In genomic region chr15:65829150-65829764, GRCh38 we compare ENCODE assay signal across 7 cellular contexts.
DNase-seq lines count a peak whose midpoint lies in the region; ATAC-seq and TF ChIP-seq lines count a peak whose summit lies in the region.

No MANE protein-coding gene starts in this region.

- peaks cover 16% of the 10 kb centered on the region for H3K4me1 ChIP-seq in HAP-1

- peak; percentile 47 for ATAC-seq in stimulated activated effector memory CD8-positive, alpha-beta T cell treated with anti-CD3 and anti-CD28 coated beads, Interleukin-12 subunit alpha, Interleukin-12 subunit beta, amount 100 ng/mL, for 72 hours

- peaks cover 39% of the 10 kb centered on the region for H3K27me3 ChIP-seq in HAP-1 (ENCODE audit: low read depth)

- H3K4me3 ChIP-seq in HAP-1: no peak overlapping the region
- no peak overlapping the region for H3K4me3 ChIP-seq in fibroblast of pulmonary artery (replicated peaks; ENCODE audit: low read depth, low read length)

- no peaks in the 10 kb centered on the region for H3K9me3 Mint-ChIP-seq in stimulated activated effector memory CD8-positive, alpha-beta T cell treated with anti-CD3 and anti-CD28 coated beads, Interleukin-12 subunit alpha, Interleukin-12 subunit beta, amount 100 ng/mL, for 72 hours

- TF ChIP-seq CTCF in fibroblast of pulmonary artery (IDR thresholded peaks at IDR 0.05; ENCODE audit: low read length, missing control alignments): peak; percentile 57

- H3K27ac Mint-ChIP-seq in stimulated activated effector memory CD8-positive, alpha-beta T cell treated with anti-CD3 and anti-CD28 coated beads, Interleukin-12 subunit alpha, Interleukin-12 subunit beta, amount 100 ng/mL, for 72 hours: peak overlapping the region; percentile 90

- H3K36me3 Mint-ChIP-seq in stimulated activated effector memory CD8-positive, alpha-beta T cell treated with anti-CD3 and anti-CD28 coated beads, Interleukin-12 subunit alpha, Interleukin-12 subunit beta, amount 100 ng/mL, for 72 hours: no peaks in the 10 kb centered on the region

- peak overlapping the region; percentile 37 for H3K4me3 Mint-ChIP-seq in stimulated activated effector memory CD8-positive, alpha-beta T cell treated with anti-CD3 and anti-CD28 coated beads, Interleukin-12 subunit alpha, Interleukin-12 subunit beta, amount 100 ng/mL, for 72 hours

- in situ Hi-C loops in HAP-1 (cut with MboI; ENCODE audit: low sequenced_read_pairs): no loop called here

- no peaks in the 10 kb centered on the region for H3K36me3 ChIP-seq in HAP-1 (replicated peaks)

- H3K4me1 Mint-ChIP-seq in stimulated activated effector memory CD8-positive, alpha-beta T cell treated with anti-CD3 and anti-CD28 coated beads, Interleukin-12 subunit alpha, Interleukin-12 subunit beta, amount 100 ng/mL, for 72 hours: peaks cover 50% of the 10 kb centered on the region

- no peaks in the 10 kb centered on the region for H3K9me3 ChIP-seq in HAP-1

- peak; percentile 76 for DNase-seq in DMS53 (lab: John Stamatoyannopoulos, UW)
- DNase-seq in HAP-1 (ENCODE audit: low spot score in 2 of 2): peak; percentile 23 to 68
- peak; percentile 48 for DNase-seq in SW480 (ENCODE audit: low spot score)
- peak; percentile 56 for DNase-seq in fibroblast of pulmonary artery (ENCODE audit: low read depth)
- no peak for DNase-seq in stimulated activated effector memory CD8-positive, alpha-beta T cell treated with anti-CD3 and anti-CD28 coated beads, Interleukin-12 subunit alpha, Interleukin-12 subunit beta, amount 100 ng/mL, for 72 hours (ENCODE audit: low spot score in 2 of 2)
- DNase-seq in T1000 (lab: John Stamatoyannopoulos, UW): no peak
- DNase-seq in MV-4-11 (lab: John Stamatoyannopoulos, UW): no peak

Comparison
In these comparisons a context has a peak if more than half of its experiments do, and no peak if none do; other contexts are left out.
1. DNase-seq: peak in DMS53 (single experiment), HAP-1 (2 of 2), SW480 (single experiment) and fibroblast of pulmonary artery (single experiment); none in stimulated activated effector memory CD8-positive, alpha-beta T cell treated with anti-CD3 and anti-CD28 coated beads, Interleukin-12 subunit alpha, Interleukin-12 subunit beta, amount 100 ng/mL, for 72 hours (0 of 2), T1000 (single experiment) and MV-4-11 (single experiment).